ENCODE assay signal across 12 cellular contexts in genomic region chr19:18421371-18421959, GRCh38. TPM values are rescaled to one million over a fixed set of nuclear protein-coding genes. Genes with fewer than 3 reads are reported as not detected.
DNase-seq lines count a peak whose midpoint lies in the region; ATAC-seq and TF ChIP-seq lines count a peak whose summit lies in the region.
"Had no signal": no experiment of that assay in that cellular context is flagged by ENCODE, and none has a peak within 500 bp of the region (broad histone marks: within the 10 kb centered on the region; RNA-seq: fewer than 3 reads in every experiment).

No MANE protein-coding gene starts in this region.

- H3K27ac Mint-ChIP-seq in activated naive CD4-positive, alpha-beta T cell treated with anti-CD3 and anti-CD28 coated beads, Interleukin-2, amount 50 U/mL, for 24 hours = peak overlapping the region; percentile 55
- peak overlapping the region; percentile 69 for H3K27ac Mint-ChIP-seq in type B pancreatic cell
- H3K27ac Mint-ChIP-seq: activated B cell treated with CpG ODN at 0.5 μM for 24 hours had no signal

- peak overlapping the region; percentile 94 for H3K4me3 Mint-ChIP-seq in activated naive CD4-positive, alpha-beta T cell treated with anti-CD3 and anti-CD28 coated beads, Interleukin-2, amount 50 U/mL, for 24 hours
- H3K4me3 Mint-ChIP-seq in activated T-cell treated with anti-CD3 and anti-CD28 coated beads, Interleukin-2, amount 50 U/mL, for 4 hours = peak overlapping the region; percentile 91
- H3K4me3 Mint-ChIP-seq in type B pancreatic cell = peak overlapping the region; percentile 90

- H4K20me1 ChIP-seq in hepatocyte (ENCODE audit: insufficient read depth, poor library complexity, severe bottlenecking) = peaks cover 40% of the 10 kb centered on the region

- H3K4me1 Mint-ChIP-seq in activated naive CD4-positive, alpha-beta T cell treated with anti-CD3 and anti-CD28 coated beads, Interleukin-2, amount 50 U/mL, for 24 hours = peaks cover 59% of the 10 kb centered on the region
- H3K4me1 Mint-ChIP-seq in activated T-cell treated with anti-CD3 and anti-CD28 coated beads, Interleukin-2, amount 50 U/mL, for 4 hours (ENCODE audit: low read depth) = peaks cover 72% of the 10 kb centered on the region
- peaks cover 45% of the 10 kb centered on the region for H3K4me1 Mint-ChIP-seq in type B pancreatic cell (ENCODE audit: unreplicated experiment)

- H3K9me2 ChIP-seq in hepatocyte (replicated peaks; ENCODE audit: insufficient read depth) = no peaks in the 10 kb centered on the region

- no peaks in the 10 kb centered on the region for H3K9me3 Mint-ChIP-seq in activated naive CD4-positive, alpha-beta T cell treated with anti-CD3 and anti-CD28 coated beads, Interleukin-2, amount 50 U/mL, for 24 hours
- no peaks in the 10 kb centered on the region for H3K9me3 Mint-ChIP-seq in activated T-cell treated with anti-CD3 and anti-CD28 coated beads, Interleukin-2, amount 50 U/mL, for 4 hours
- no peaks in the 10 kb centered on the region for H3K9me3 Mint-ChIP-seq in type B pancreatic cell
- H3K9me3 Mint-ChIP-seq: activated B cell treated with CpG ODN at 0.5 μM for 24 hours had no signal

- TF ChIP-seq CTCF in hepatocyte (IDR thresholded peaks at IDR 0.05; ENCODE audit: poor library complexity) (no peak), type B pancreatic cell (conservative IDR thresholded peaks at IDR 0.05) (no peak)

- H3K4me1 ChIP-seq in hepatocyte (ENCODE audit: insufficient read depth) = peaks cover 47% of the 10 kb centered on the region

- H3K79me2 ChIP-seq in hepatocyte = peaks cover 65% of the 10 kb centered on the region

- H3K27me3 Mint-ChIP-seq in activated naive CD4-positive, alpha-beta T cell treated with anti-CD3 and anti-CD28 coated beads, Interleukin-2, amount 50 U/mL, for 24 hours = peaks cover 6% of the 10 kb centered on the region
- peaks cover 3% of the 10 kb centered on the region for H3K27me3 Mint-ChIP-seq in activated T-cell treated with anti-CD3 and anti-CD28 coated beads, Interleukin-2, amount 50 U/mL, for 4 hours (ENCODE audit: low read depth)
- no peaks in the 10 kb centered on the region for H3K27me3 Mint-ChIP-seq in type B pancreatic cell

- no peak overlapping the region for H3K4me3 ChIP-seq in hepatocyte

- no peaks in the 10 kb centered on the region for H3K9me3 ChIP-seq in hepatocyte (ENCODE audit: low read depth)

- H3K27ac ChIP-seq in hepatocyte = no peak overlapping the region

- peak overlapping the region; percentile 91 for H3K4me2 ChIP-seq in hepatocyte

- ATAC-seq in activated T-cell treated with anti-CD3 and anti-CD28 coated beads, Interleukin-2, amount 50 U/mL, for 4 hours = no peak
- ATAC-seq in HG03159 (IDR thresholded peaks at IDR 0.05; ENCODE audit: unreplicated experiment) = no peak
- no peak for ATAC-seq in HG03108 (IDR thresholded peaks at IDR 0.05; ENCODE audit: unreplicated experiment)

- H3K36me3 Mint-ChIP-seq in activated naive CD4-positive, alpha-beta T cell treated with anti-CD3 and anti-CD28 coated beads, Interleukin-2, amount 50 U/mL, for 24 hours = no peaks in the 10 kb centered on the region
- no peaks in the 10 kb centered on the region for H3K36me3 Mint-ChIP-seq in activated T-cell treated with anti-CD3 and anti-CD28 coated beads, Interleukin-2, amount 50 U/mL, for 4 hours (ENCODE audit: insufficient read depth)
- no peaks in the 10 kb centered on the region for H3K36me3 Mint-ChIP-seq in type B pancreatic cell

- no peak for DNase-seq in activated naive CD4-positive, alpha-beta T cell treated with anti-CD3 and anti-CD28 coated beads, Interleukin-2, amount 50 U/mL, for 16 hours
- no peak for DNase-seq in activated T-cell treated with anti-CD3 and anti-CD28 coated beads, Interleukin-2, amount 50 U/mL, for 4 hours
- DNase-seq in hepatocyte (ENCODE audit: low spot score) (no peak), type B pancreatic cell (ENCODE audit: extremely low spot score, unreplicated experiment) (no peak), NCI-H1105 (lab: John Stamatoyannopoulos, UW) (no peak)
- DNase-seq: activated B cell treated with CpG ODN at 0.5 μM for 24 hours; NK-92 treated with Interleukin-12 subunit alpha and Interleukin-12 subunit beta, amount 100 ng/mL, for 24 hours had no signal

- no peaks in the 10 kb centered on the region for H3K27me3 ChIP-seq in hepatocyte

- no peak overlapping the region for H2AFZ ChIP-seq in hepatocyte

- 92% methylated on average over 12 of the region's 12 CpGs for WGBS in hepatocyte (ENCODE audit: low lambda C conversion rate, missing lambda C conversion rate)

- H3K36me3 ChIP-seq in hepatocyte (replicated peaks; ENCODE audit: insufficient read depth, low read depth) = no peaks in the 10 kb centered on the region

RNA-seq across cellular contexts. Expression of gene SSBP4, which starts 2.3 kb away (rescaled TPM):
- 100 to 1,000 TPM; 119 to 155 (median 135) TPM for total RNA-seq in activated T-cell treated with anti-CD3 and anti-CD28 coated beads, Interleukin-2, amount 50 U/mL, for 4 hours
- total RNA-seq in hepatocyte (55.8 and 72.6 TPM in 2 replicates), type B pancreatic cell (ENCODE audit: low replicate concordance) (76.7 and 99.0 TPM in 2 replicates)
- 156 and 169 TPM in 2 replicates for polyA plus RNA-seq in hepatocyte

RNA-seq across cellular contexts. Expression of gene ISYNA1, which starts 16.5 kb away (rescaled TPM):
- 10 to 100 TPM; 10.2 to 16.6 (median 14.4) TPM for total RNA-seq in activated T-cell treated with anti-CD3 and anti-CD28 coated beads, Interleukin-2, amount 50 U/mL, for 4 hours
- 51.5 and 54.9 TPM in 2 replicates for total RNA-seq in hepatocyte
- polyA plus RNA-seq in hepatocyte = 144 and 188 TPM in 2 replicates
- 278 and 303 TPM in 2 replicates for total RNA-seq in type B pancreatic cell (ENCODE audit: low replicate concordance)

RNA-seq across cellular contexts. Expression of gene LRRC25, which starts 24.0 kb away (rescaled TPM):
- total RNA-seq in activated T-cell treated with anti-CD3 and anti-CD28 coated beads, Interleukin-2, amount 50 U/mL, for 4 hours = not detected
- total RNA-seq in hepatocyte = 0.16 TPM in 1 of 2 replicates, not detected in the other
- 0.36 and 1.5 TPM in 2 replicates for polyA plus RNA-seq in hepatocyte
- 0.19 TPM in 1 of 2 replicates, not detected in the other for total RNA-seq in type B pancreatic cell (ENCODE audit: low replicate concordance)
- total RNA-seq: LHCN-M2, renal cortical epithelial cell had no signal

RNA-seq across cellular contexts. Expression of gene GDF15, which starts 35.5 kb away (rescaled TPM):
- under 1 TPM; 0.53 to 0.71 (median 0.56) TPM for total RNA-seq in activated T-cell treated with anti-CD3 and anti-CD28 coated beads, Interleukin-2, amount 50 U/mL, for 4 hours
- 106 and 123 TPM in 2 replicates for total RNA-seq in hepatocyte
- polyA plus RNA-seq in hepatocyte = 175 and 185 TPM in 2 replicates
- total RNA-seq in type B pancreatic cell (ENCODE audit: low replicate concordance) = 102 and 106 TPM in 2 replicates
- total RNA-seq: activated B cell treated with CpG ODN at 0.5 μM for 24 hours had no signal
